In the genomic region with DNA sequence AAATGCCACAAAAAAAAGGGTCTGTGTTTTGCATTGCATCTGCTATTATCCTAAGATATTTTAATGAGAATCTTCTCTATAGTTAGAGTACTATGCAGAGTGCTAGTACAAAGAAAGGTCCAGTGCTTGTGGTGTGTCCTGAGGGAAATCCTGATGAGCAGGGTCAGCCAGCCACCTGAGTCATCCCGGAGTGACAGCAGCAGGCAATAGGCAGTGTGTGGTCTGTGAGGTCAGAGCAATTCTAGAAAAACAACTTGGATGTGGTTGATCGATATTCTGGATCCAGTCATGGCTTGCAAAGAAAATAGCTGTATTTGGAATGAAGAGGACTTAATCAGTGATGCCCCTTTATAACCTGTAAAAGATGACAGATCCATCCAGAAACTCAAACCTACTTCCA, we compare ENCODE assay signal across 20 cellular contexts.
DNase-seq lines count a peak whose midpoint lies in the region; ATAC-seq and TF ChIP-seq lines count a peak whose summit lies in the region.
"Had no signal": no experiment of that assay in that cellular context is flagged by ENCODE, and none has a peak within 500 bp of the region (broad histone marks: within the 10 kb centered on the region; RNA-seq: fewer than 3 reads in every experiment).

No MANE protein-coding gene starts in this region.

- intact Hi-C loops in vagina (cut with DNase I), result no loop called here

- H3K27me3 ChIP-seq in vagina, result no peaks in the 10 kb centered on the region
- H3K27me3 ChIP-seq: ascending aorta, heart left ventricle had no signal

- no peaks in the 10 kb centered on the region for H3K9me3 ChIP-seq in vagina
- H3K9me3 ChIP-seq: ascending aorta, heart left ventricle had no signal

- H3K27ac ChIP-seq in vagina, result no peak overlapping the region
- H3K27ac ChIP-seq: ascending aorta, epithelial cell of prostate, heart left ventricle had no signal

- H3K4me3 ChIP-seq in epithelial cell of esophagus (ENCODE audit: low read length), result no peak overlapping the region
- no peak overlapping the region for H3K4me3 ChIP-seq in vagina
- H3K4me3 ChIP-seq: ascending aorta, heart left ventricle, K562 had no signal

- peak; percentile 63 for DNase-seq in ELF-1 (ENCODE audit: low read depth, low spot score)
- peak; percentile 63 for DNase-seq in M059J (ENCODE audit: low read depth)
- peak; percentile 31 for DNase-seq in epithelial cell of esophagus (ENCODE audit: low read depth)
- peak; percentile 79 for DNase-seq in myocyte (ENCODE audit: low read depth)
- no peak for DNase-seq in NCI-H1694 treated with DMSO at 0.1 percent for 48 hours (lab: John Stamatoyannopoulos, UW)
- no peak for DNase-seq in NCI-H510A treated with DMSO at 0.1 percent for 48 hours (lab: John Stamatoyannopoulos, UW)
- no peak for DNase-seq in vagina (ENCODE audit: extremely low spot score in 2 of 2)
- DNase-seq: activated CD4-positive, alpha-beta T cell treated with anti-CD3 and anti-CD28 coated beads for 1 hour; activated gamma-delta T cell treated with Interleukin-2 at 50 U/mL for 16 hours; heart left ventricle; NCI-H1417; NK-92 treated with Interleukin-12 subunit alpha and Interleukin-12 subunit beta, amount 100 ng/mL, for 24 hours; occipital lobe; stimulated activated CD4-positive, alpha-beta T cell treated with anti-CD3 and anti-CD28 coated beads, Interleukin-4, amount 100 ng/mL, for 24 hours; stimulated activated CD8-positive, alpha-beta memory T cell treated with anti-CD3 and anti-CD28 coated beads, Interleukin-4, amount 100 ng/mL, for 48 hours had no signal

- no peaks in the 10 kb centered on the region for H3K4me1 ChIP-seq in vagina
- H3K4me1 ChIP-seq: ascending aorta had no signal

- no peak for TF ChIP-seq POLR2A in vagina (IDR thresholded peaks at IDR 0.05)

- TF ChIP-seq CTCF in epithelial cell of esophagus (IDR thresholded peaks at IDR 0.05; ENCODE audit: insufficient read depth, low read depth, low read length, missing control alignments) (no peak), vagina (IDR thresholded peaks at IDR 0.05) (no peak)

- no peak for ATAC-seq in GM18502 (IDR thresholded peaks at IDR 0.05; ENCODE audit: poor library complexity, unreplicated experiment)
- ATAC-seq: heart left ventricle, K562, Right ventricle myocardium inferior had no signal

- H3K36me3 ChIP-seq in vagina, result no peaks in the 10 kb centered on the region
- H3K36me3 ChIP-seq: ascending aorta, heart left ventricle had no signal

Comparison
In these comparisons a context has a peak if more than half of its experiments do, and no peak if none do; other contexts are left out.
1. DNase-seq: peak in ELF-1 (single experiment), M059J (single experiment), epithelial cell of esophagus (single experiment) and myocyte (single experiment); none in NCI-H1694 treated with DMSO at 0.1 percent for 48 hours (single experiment), NCI-H510A treated with DMSO at 0.1 percent for 48 hours (single experiment) and vagina (0 of 2).